In the genomic region with DNA sequence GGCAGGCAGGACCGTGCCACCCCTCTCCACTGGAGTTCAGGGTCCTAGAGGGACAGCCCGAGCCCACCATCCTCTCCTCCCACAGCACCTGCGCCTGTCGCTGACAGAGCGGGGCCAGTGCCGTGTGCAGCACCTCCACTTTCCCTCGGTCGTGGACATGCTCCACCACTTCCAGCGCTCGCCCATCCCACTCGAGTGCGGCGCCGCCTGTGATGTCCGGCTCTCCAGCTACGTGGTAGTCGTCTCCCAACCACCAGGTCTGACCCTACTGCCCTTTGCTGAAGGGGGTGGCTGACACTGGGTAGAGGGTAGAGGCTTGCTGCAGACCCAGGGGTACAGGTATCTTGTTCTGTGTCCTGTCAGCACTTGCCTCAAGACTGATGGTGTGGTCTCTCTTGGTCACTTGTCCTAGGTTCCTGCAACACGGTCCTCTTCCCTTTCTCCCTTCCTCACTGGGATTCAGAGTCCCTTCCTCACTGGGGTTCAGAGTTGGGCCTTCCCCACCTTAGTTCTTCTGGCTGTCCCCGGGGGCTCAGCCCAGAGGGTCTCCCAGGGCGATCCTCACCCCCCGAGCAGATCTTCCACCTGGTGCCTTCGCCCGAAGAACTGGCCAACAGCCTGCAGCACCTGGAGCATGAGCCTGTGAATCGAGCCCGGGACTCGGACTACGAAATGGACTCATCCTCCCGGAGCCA, we compare ENCODE assay signal across 11 cellular contexts. TPM values are rescaled to one million over a fixed set of nuclear protein-coding genes. Genes with fewer than 3 reads are reported as not detected.
DNase-seq lines count a peak whose midpoint lies in the region; ATAC-seq and TF ChIP-seq lines count a peak whose summit lies in the region.
"Had no signal": no experiment of that assay in that cellular context is flagged by ENCODE, and none has a peak within 500 bp of the region (broad histone marks: within the 10 kb centered on the region; RNA-seq: fewer than 3 reads in every experiment).

No MANE protein-coding gene starts in this region.

- H3K4me1 Mint-ChIP-seq in activated naive CD4-positive, alpha-beta T cell treated with anti-CD3 and anti-CD28 coated beads, Interleukin-2, amount 10 ng/mL, durations not matched to agents 7 days and 5 days: peaks cover 75% of the 10 kb centered on the region
- peaks cover 60% of the 10 kb centered on the region for H3K4me1 Mint-ChIP-seq in activated naive CD8-positive, alpha-beta T cell (ENCODE audit: low read depth)
- H3K4me1 Mint-ChIP-seq in activated T-helper 1 cell treated with anti-CD3 and anti-CD28 coated beads, Interleukin-12 subunit alpha, Interleukin-12 subunit beta, Interleukin-2, Interleukin-4 antibody, amounts not matched to agents 30 ng/mL and 10 ng/mL and 1 ng/mL, durations not matched to agents 14 hours and 24 hours and 36 hours (ENCODE audit: low read depth): peaks cover 85% of the 10 kb centered on the region

- TF ChIP-seq EP300 in upper lobe of left lung (IDR thresholded peaks at IDR 0.05): no peak

- H3K36me3 Mint-ChIP-seq in activated naive CD4-positive, alpha-beta T cell treated with anti-CD3 and anti-CD28 coated beads, Interleukin-2, amount 10 ng/mL, durations not matched to agents 7 days and 5 days: peaks cover 67% of the 10 kb centered on the region
- H3K36me3 Mint-ChIP-seq in activated naive CD8-positive, alpha-beta T cell: peaks cover 4% of the 10 kb centered on the region
- peaks cover 59% of the 10 kb centered on the region for H3K36me3 Mint-ChIP-seq in activated T-helper 1 cell treated with anti-CD3 and anti-CD28 coated beads, Interleukin-12 subunit alpha, Interleukin-12 subunit beta, Interleukin-2, Interleukin-4 antibody, amounts not matched to agents 30 ng/mL and 10 ng/mL and 1 ng/mL, durations not matched to agents 14 hours and 24 hours and 36 hours (ENCODE audit: low read depth)

- TF ChIP-seq POLR2A in upper lobe of left lung (IDR thresholded peaks at IDR 0.05): no peak

- no peak for TF ChIP-seq CTCF in lower lobe of right lung (IDR thresholded peaks at IDR 0.05)
- no peak for TF ChIP-seq CTCF in upper lobe of left lung (IDR thresholded peaks at IDR 0.05)

- peak overlapping the region; percentile 22 for H3K27ac Mint-ChIP-seq in activated naive CD4-positive, alpha-beta T cell treated with anti-CD3 and anti-CD28 coated beads, Interleukin-2, amount 10 ng/mL, durations not matched to agents 7 days and 5 days
- H3K27ac Mint-ChIP-seq in activated naive CD8-positive, alpha-beta T cell: peak overlapping the region; percentile 41
- no peak overlapping the region for H3K27ac Mint-ChIP-seq in activated T-helper 1 cell treated with anti-CD3 and anti-CD28 coated beads, Interleukin-12 subunit alpha, Interleukin-12 subunit beta, Interleukin-2, Interleukin-4 antibody, amounts not matched to agents 30 ng/mL and 10 ng/mL and 1 ng/mL, durations not matched to agents 14 hours and 24 hours and 36 hours

- CTCF ChIA-PET in activated naive CD4-positive, alpha-beta T cell treated with anti-CD3 and anti-CD28 coated beads, Interleukin-2, amount 10 ng/mL, durations not matched to agents 7 days and 5 days (lab: Charles Lee): interaction anchor here (0.9 to 20.9 kb wide), 3 partner anchors 23 to 81 kb away, joined by 3 to 757 read pairs (median 6); a partner anchor contains a TSS

- H3K9me3 ChIP-seq in lower lobe of right lung: no peaks in the 10 kb centered on the region
- H3K9me3 ChIP-seq in upper lobe of left lung: no peaks in the 10 kb centered on the region

- H3K27ac ChIP-seq in lower lobe of right lung (peak overlapping the region; percentile 12), upper lobe of left lung (peak overlapping the region in 3 of 4 donors; percentile 77 to 89 (median 87))

- H3K4me3 Mint-ChIP-seq in activated naive CD4-positive, alpha-beta T cell treated with anti-CD3 and anti-CD28 coated beads, Interleukin-2, amount 10 ng/mL, durations not matched to agents 7 days and 5 days: no peak overlapping the region
- no peak overlapping the region for H3K4me3 Mint-ChIP-seq in activated naive CD8-positive, alpha-beta T cell
- no peak overlapping the region for H3K4me3 Mint-ChIP-seq in activated T-helper 1 cell treated with anti-CD3 and anti-CD28 coated beads, Interleukin-12 subunit alpha, Interleukin-12 subunit beta, Interleukin-2, Interleukin-4 antibody, amounts not matched to agents 30 ng/mL and 10 ng/mL and 1 ng/mL, durations not matched to agents 14 hours and 24 hours and 36 hours
- H3K4me3 Mint-ChIP-seq: activated naive CD4-positive, alpha-beta T cell treated with anti-CD3 and anti-CD28 coated beads for 36 hours had no signal

- H3K4me3 ChIP-seq in lower lobe of right lung: no peak overlapping the region
- H3K4me3 ChIP-seq in upper lobe of left lung: no peak overlapping the region

- DNase-seq in activated naive CD4-positive, alpha-beta T cell treated with anti-CD3 and anti-CD28 coated beads, Interleukin-2, amount 10 ng/mL, durations not matched to agents 7 days and 5 days: no peak
- DNase-seq in activated naive CD4-positive, alpha-beta T cell (lab: John Stamatoyannopoulos, UW): no peak
- DNase-seq in lower lobe of right lung: no peak
- DNase-seq in upper lobe of left lung: peak in 1 of 2 donors; percentile 50
- DNase-seq in NCI-H748 (lab: John Stamatoyannopoulos, UW; ENCODE audit: unreplicated experiment): no peak
- DNase-seq in OCI-M1 (lab: John Stamatoyannopoulos, UW): no peak
- no peak for DNase-seq in activated T-helper 1 cell treated with anti-CD3 and anti-CD28 coated beads, Interleukin-12 subunit alpha, Interleukin-12 subunit beta, Interleukin-2, Interleukin-4 antibody, amounts not matched to agents 30 ng/mL and 10 ng/mL and 1 ng/mL, durations not matched to agents 14 hours and 24 hours and 36 hours (ENCODE audit: low spot score)
- DNase-seq: activated naive CD4-positive, alpha-beta T cell treated with anti-CD3 and anti-CD28 coated beads for 36 hours; GF-D8; mammary epithelial cell had no signal

- no peaks in the 10 kb centered on the region for H3K9me3 Mint-ChIP-seq in activated naive CD4-positive, alpha-beta T cell treated with anti-CD3 and anti-CD28 coated beads, Interleukin-2, amount 10 ng/mL, durations not matched to agents 7 days and 5 days
- no peaks in the 10 kb centered on the region for H3K9me3 Mint-ChIP-seq in activated naive CD8-positive, alpha-beta T cell (ENCODE audit: low read depth)
- H3K9me3 Mint-ChIP-seq in activated T-helper 1 cell treated with anti-CD3 and anti-CD28 coated beads, Interleukin-12 subunit alpha, Interleukin-12 subunit beta, Interleukin-2, Interleukin-4 antibody, amounts not matched to agents 30 ng/mL and 10 ng/mL and 1 ng/mL, durations not matched to agents 14 hours and 24 hours and 36 hours: no peaks in the 10 kb centered on the region
- H3K9me3 Mint-ChIP-seq: activated naive CD4-positive, alpha-beta T cell treated with anti-CD3 and anti-CD28 coated beads for 36 hours had no signal

- ATAC-seq in lower lobe of right lung (no peak), upper lobe of left lung (ENCODE audit: low FRiP score in 2 of 2) (no peak)

- intact Hi-C loops in lower lobe of right lung (cut with DNase I): no loop called here
- intact Hi-C loops in activated T-helper 1 cell treated with anti-CD3 and anti-CD28 coated beads, Interleukin-12 subunit alpha, Interleukin-12 subunit beta, Interleukin-2, Interleukin-4 antibody, amounts not matched to agents 30 ng/mL and 10 ng/mL and 1 ng/mL, durations not matched to agents 14 hours and 24 hours and 36 hours (cut with micrococcal nuclease): no loop called here

- H3K27me3 Mint-ChIP-seq in activated naive CD4-positive, alpha-beta T cell treated with anti-CD3 and anti-CD28 coated beads, Interleukin-2, amount 10 ng/mL, durations not matched to agents 7 days and 5 days: no peaks in the 10 kb centered on the region
- no peaks in the 10 kb centered on the region for H3K27me3 Mint-ChIP-seq in activated naive CD8-positive, alpha-beta T cell
- no peaks in the 10 kb centered on the region for H3K27me3 Mint-ChIP-seq in activated T-helper 1 cell treated with anti-CD3 and anti-CD28 coated beads, Interleukin-12 subunit alpha, Interleukin-12 subunit beta, Interleukin-2, Interleukin-4 antibody, amounts not matched to agents 30 ng/mL and 10 ng/mL and 1 ng/mL, durations not matched to agents 14 hours and 24 hours and 36 hours (ENCODE audit: insufficient read depth)

- H3K4me1 ChIP-seq in lower lobe of right lung (peaks cover 72% of the 10 kb centered on the region), upper lobe of left lung (peaks cover 47 to 67% (median 55%) of the 10 kb centered on the region in 4 donors)

- H3K27me3 ChIP-seq in lower lobe of right lung (ENCODE audit: low read depth): no peaks in the 10 kb centered on the region
- no peaks in the 10 kb centered on the region for H3K27me3 ChIP-seq in upper lobe of left lung

- 90 to 93% methylated on average over 28 of the region's 28 CpGs for WGBS in upper lobe of left lung, 2 donors

- H3K36me3 ChIP-seq in lower lobe of right lung: peaks cover 83% of the 10 kb centered on the region
- H3K36me3 ChIP-seq in upper lobe of left lung: peaks cover 11 to 89% (median 48%) of the 10 kb centered on the region in 4 donors

RNA-seq across cellular contexts. Expression of a gene that starts 42.0 kb away (rescaled TPM):
- total RNA-seq in lower lobe of right lung (49.5 TPM), upper lobe of left lung (100 to 1,000 TPM in 1 of 6 donors, 10 to 100 TPM in 5; 24.8 to 128 (median 52.5) TPM)
- 42.0 and 42.3 TPM in 2 replicates for total RNA-seq in activated T-helper 1 cell treated with anti-CD3 and anti-CD28 coated beads, Interleukin-12 subunit alpha, Interleukin-12 subunit beta, Interleukin-2, Interleukin-4 antibody, amounts not matched to agents 30 ng/mL and 10 ng/mL and 1 ng/mL, durations not matched to agents 14 hours and 24 hours and 36 hours
